In the genomic region with DNA sequence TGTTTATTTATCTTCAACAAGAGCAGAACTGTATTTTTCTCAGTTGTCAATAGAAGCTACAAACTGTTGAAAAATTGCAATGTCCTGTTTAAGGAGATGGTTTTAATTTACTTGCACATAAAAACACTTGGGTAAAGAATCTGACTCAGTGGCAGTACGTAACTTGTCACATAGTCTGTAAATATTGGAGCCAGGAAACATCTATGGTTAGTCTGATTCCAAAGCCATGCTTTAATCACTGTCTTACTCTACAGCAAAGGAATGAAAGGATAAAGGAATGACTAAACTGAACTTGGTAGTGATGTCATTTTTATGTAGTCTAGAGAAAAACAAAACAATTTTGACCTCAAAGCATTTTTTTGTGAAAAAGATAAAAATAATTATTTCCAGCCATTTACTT, we compare ENCODE assay signal across 22 cellular contexts.
DNase-seq lines count a peak whose midpoint lies in the region; ATAC-seq and TF ChIP-seq lines count a peak whose summit lies in the region.
"Had no signal": no experiment of that assay in that cellular context is flagged by ENCODE, and none has a peak within 500 bp of the region (broad histone marks: within the 10 kb centered on the region; RNA-seq: fewer than 3 reads in every experiment).

No MANE protein-coding gene starts in this region.

- POLR2A ChIA-PET in IMR-90 (lab: Charles Lee; ENCODE audit: unreplicated experiment): no interaction called here

- ATAC-seq in IMR-90 (ENCODE audit: low read depth) (no peak), HG02678 (IDR thresholded peaks at IDR 0.05; ENCODE audit: unreplicated experiment) (no peak)
- ATAC-seq: lower lobe of right lung; stimulated activated effector memory CD8-positive, alpha-beta T cell treated with anti-CD3 and anti-CD28 coated beads, Interleukin-12 subunit alpha, Interleukin-12 subunit beta, amount 100 ng/mL, for 72 hours; T-helper 17 cell had no signal

- no peak overlapping the region for H2AK9ac ChIP-seq in IMR-90 (replicated peaks; ENCODE audit: low read depth, low read length, poor library complexity)

- H4K8ac ChIP-seq in IMR-90 (ENCODE audit: low read depth in 2 of 2, low read length in 2 of 2): no peak overlapping the region

- no peak overlapping the region for H3K56ac ChIP-seq in IMR-90 (ENCODE audit: extremely low read depth, insufficient read depth, low read length)

- no peak overlapping the region for H2BK5ac ChIP-seq in IMR-90 (ENCODE audit: low read depth, low read length, poor library complexity, severe bottlenecking)

- H3K4ac ChIP-seq in IMR-90 (ENCODE audit: low read depth, low read length): no peak overlapping the region

- no TSS peak for BruUV-seq in IMR-90 (replicated peaks; lab: Mats Ljungman, UMichigan)

- no peaks in the 10 kb centered on the region for H4K20me1 ChIP-seq in IMR-90 (ENCODE audit: insufficient read depth, low read length)

- no peaks in the 10 kb centered on the region for H3K9me1 ChIP-seq in IMR-90 (ENCODE audit: insufficient read depth, low read length)

- TF ChIP-seq RAD21 in IMR-90 (IDR thresholded peaks at IDR 0.05; ENCODE audit: low read length): no peak

- dilution Hi-C loops in IMR-90 (cut with HindIII; ENCODE audit: low sequenced_read_pairs, unreplicated experiment): no loop called here

- no peak overlapping the region for H3K23ac ChIP-seq in IMR-90 (ENCODE audit: low read depth, low read length)

- no peak for TF ChIP-seq CTCF in AG10803 (conservative IDR thresholded peaks at IDR 0.05; ENCODE audit: low read length)
- no peak for TF ChIP-seq CTCF in IMR-90 (conservative IDR thresholded peaks at IDR 0.05; ENCODE audit: low read depth, low read length)
- TF ChIP-seq CTCF in choroid plexus epithelial cell (conservative IDR thresholded peaks at IDR 0.05; ENCODE audit: low read depth, low read length): no peak
- no peak for TF ChIP-seq CTCF in Peyer's patch (IDR thresholded peaks at IDR 0.05)

- H3K36me3 ChIP-seq in IMR-90 (ENCODE audit: control insufficient read depth, insufficient read depth, low read length) (no peaks in the 10 kb centered on the region), Peyer's patch (no peaks in the 10 kb centered on the region)
- H3K36me3 ChIP-seq: lower lobe of right lung, SJCRH30, WERI-Rb-1 had no signal

- WGBS in IMR-90 (ENCODE audit: extremely low coverage in 2 of 2, insufficient read length in 1 of 2), 2 experiments: no CpG with 5 or more reads among the region's 1 CpG

- H2AFZ ChIP-seq in IMR-90 (replicated peaks; ENCODE audit: low read length, poor library complexity): no peak overlapping the region

- H3K4me1 ChIP-seq in IMR-90 (ENCODE audit: control insufficient read depth, insufficient read depth, low read length): no peaks in the 10 kb centered on the region
- no peaks in the 10 kb centered on the region for H3K4me1 ChIP-seq in Peyer's patch
- H3K4me1 ChIP-seq: lower lobe of right lung, SJCRH30, testis had no signal

- CTCF ChIA-PET in IMR-90 (lab: Yijun Ruan, JAX): no interaction called here

- no peak overlapping the region for H2AK5ac ChIP-seq in IMR-90 (ENCODE audit: low read depth, low read length)

- H3K14ac ChIP-seq in IMR-90 (replicated peaks; ENCODE audit: low read depth, low read length): no peak overlapping the region

- no peak overlapping the region for H2BK15ac ChIP-seq in IMR-90 (ENCODE audit: low read depth, low read length)

- H2BK120ac ChIP-seq in IMR-90 (ENCODE audit: low read depth, low read length): no peak overlapping the region

- in situ Hi-C loops in IMR-90 (cut with MboI; ENCODE audit: low sequenced_read_pairs): no loop called here

- H3K18ac ChIP-seq in IMR-90 (ENCODE audit: low read depth, low read length): no peak overlapping the region

- no peak overlapping the region for H3K4me3 ChIP-seq in AG10803 (ENCODE audit: low read length)
- H3K4me3 ChIP-seq in IMR-90 (ENCODE audit: insufficient read depth, low read depth, low read length): no peak overlapping the region
- no peak overlapping the region for H3K4me3 ChIP-seq in choroid plexus epithelial cell (ENCODE audit: low read depth, low read length)
- no peak overlapping the region for H3K4me3 ChIP-seq in Peyer's patch
- H3K4me3 ChIP-seq: lower lobe of right lung, SJCRH30, testis had no signal

- H3K4me2 ChIP-seq in IMR-90 (ENCODE audit: low read depth, low read length): no peak overlapping the region

- peak; percentile 59 for DNase-seq in AG10803 (ENCODE audit: low read depth)
- DNase-seq in IMR-90: peak; percentile 12
- DNase-seq in choroid plexus epithelial cell (ENCODE audit: low read depth): peak; percentile 1
- peak; percentile 51 for DNase-seq in kidney tubule cell (ENCODE audit: low spot score)
- no peak for DNase-seq in Peyer's patch
- DNase-seq in OCI-M2 (lab: John Stamatoyannopoulos, UW; ENCODE audit: unreplicated experiment): no peak
- DNase-seq in CD1c-positive myeloid dendritic cell (ENCODE audit: extremely low spot score): no peak
- DNase-seq: activated CD4-positive, alpha-beta T cell treated with anti-CD3 and anti-CD28 coated beads, Interleukin-2, amount 50 U/mL, for 4 hours; activated naive CD4-positive, alpha-beta T cell; activated T-cell treated with anti-CD3 and anti-CD28 coated beads for 4 hours; erythroblast; Kasumi-1; lower lobe of right lung; NCI-H1417; occipital lobe; SJCRH30; stimulated activated CD4-positive, alpha-beta T cell treated with anti-CD3 and anti-CD28 coated beads, Interleukin-15, amount 100 ng/mL, for 24 hours; T-helper 17 cell; testis; WERI-Rb-1 had no signal

- H3K27ac ChIP-seq in IMR-90 (ENCODE audit: insufficient read depth, low read length) (no peak overlapping the region), Peyer's patch (no peak overlapping the region)
- H3K27ac ChIP-seq: lower lobe of right lung, SJCRH30, testis, WERI-Rb-1 had no signal

- H4K5ac ChIP-seq in IMR-90 (ENCODE audit: low read depth, low read length): no peak overlapping the region

- no peak overlapping the region for H2BK20ac ChIP-seq in IMR-90 (ENCODE audit: low read depth, low read length)

- H3K27me3 ChIP-seq in IMR-90 (ENCODE audit: control insufficient read depth, insufficient read depth, low read length): no peaks in the 10 kb centered on the region
- no peaks in the 10 kb centered on the region for H3K27me3 ChIP-seq in Peyer's patch
- H3K27me3 ChIP-seq: SJCRH30, testis had no signal

- H3K9ac ChIP-seq in IMR-90 (ENCODE audit: low read depth, low read length): no peak overlapping the region

- no peaks in the 10 kb centered on the region for H3K79me1 ChIP-seq in IMR-90 (ENCODE audit: low read depth in 1 of 2, low read length in 2 of 2)

- intact Hi-C loops in IMR-90 (cut with micrococcal nuclease): no loop called here

- no peak for TF ChIP-seq POLR2A in IMR-90 (IDR thresholded peaks at IDR 0.05; ENCODE audit: low read depth, low read length)
- no peak for TF ChIP-seq POLR2A in Peyer's patch (IDR thresholded peaks at IDR 0.05)

- no peak overlapping the region for H4K91ac ChIP-seq in IMR-90 (ENCODE audit: insufficient read depth, low read depth, low read length)

- H3K9me3 ChIP-seq in IMR-90 (ENCODE audit: control insufficient read depth, insufficient read depth, low read length) (peaks cover 6% of the 10 kb centered on the region), Peyer's patch (no peaks in the 10 kb centered on the region)
- H3K9me3 ChIP-seq: SJCRH30, testis had no signal

TF ChIP-seq in IMR-90, 13 proteins besides CTCF, POLR2A, EP300 and RAD21:
- TF ChIP-seq SMC3 (IDR thresholded peaks at IDR 0.05; ENCODE audit: low read depth, low read length): no peak
- TF ChIP-seq CEBPB (IDR thresholded peaks at IDR 0.05; ENCODE audit: low read depth, low read length): no peak
- no peak for TF ChIP-seq BHLHE40 (IDR thresholded peaks at IDR 0.05; ENCODE audit: low read depth, low read length)

Comparison
In these comparisons a context has a peak if more than half of its experiments do, and no peak if none do; other contexts are left out.
1. DNase-seq: peak in AG10803 (single experiment), IMR-90 (single experiment), choroid plexus epithelial cell (single experiment) and kidney tubule cell (single experiment); none in Peyer's patch (0 of 3), OCI-M2 (single experiment) and CD1c-positive myeloid dendritic cell (single experiment).